20 cellular contexts compared by ENCODE assay signal in the genomic region with DNA sequence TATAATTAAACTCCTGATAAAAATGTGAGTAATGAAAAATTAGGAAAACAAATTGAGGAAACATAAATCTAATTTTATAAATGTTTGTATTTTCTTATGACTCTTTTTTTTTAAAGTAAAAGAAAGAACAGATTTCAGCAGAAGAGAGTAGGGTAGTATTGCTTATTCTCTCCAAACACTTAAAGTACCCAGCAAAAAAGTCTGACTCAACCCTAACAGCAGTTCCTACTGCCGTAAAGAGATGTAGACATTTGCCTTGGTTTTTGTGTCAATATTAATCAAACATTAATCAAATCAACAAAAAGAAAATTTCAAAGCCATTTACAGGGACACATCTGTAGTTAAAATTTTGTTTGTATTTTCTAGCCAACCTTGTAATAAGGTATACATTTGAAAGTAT.
DNase-seq lines count a peak whose midpoint lies in the region; ATAC-seq, FAIRE-seq and TF ChIP-seq lines count a peak whose summit lies in the region.
"Had no signal": no experiment of that assay in that cellular context is flagged by ENCODE, and none has a peak within 500 bp of the region (broad histone marks: within the 10 kb centered on the region; RNA-seq: fewer than 3 reads in every experiment).

No MANE protein-coding gene starts in this region.

- H3K36me3 ChIP-seq in PC-9 (ENCODE audit: low read depth) (peaks cover 5% of the 10 kb centered on the region; the same call in 1 of the 2 replicates), GM23248 (ENCODE audit: low read depth) (peaks cover 7% of the 10 kb centered on the region; the same call in 1 of the 2 replicates)
- H3K36me3 ChIP-seq: BLaER1, HAP-1 had no signal

- H3K27ac ChIP-seq in PC-9 (0 out of 2 replicates have a peak overlapping the region, but pooled peaks have one; percentile 26), GM23248 (no peak overlapping the region)
- H3K27ac ChIP-seq: 22Rv1, BLaER1, HL-60 had no signal

- H3K9me3 Mint-ChIP-seq in T-helper 2 cell treated with Interferon-gamma antibody and Interleukin-4, amounts not matched to agents 5 μg/mL and 100 μg/mL, for 36 hours: no peaks in the 10 kb centered on the region
- H3K9me3 Mint-ChIP-seq: CD14-positive monocyte; CD8-positive, alpha-beta memory T cell had no signal

- H3K79me2 ChIP-seq in PC-9 (ENCODE audit: low read depth): no peaks in the 10 kb centered on the region
- H3K79me2 ChIP-seq in GM23248 (ENCODE audit: insufficient read depth): no peaks in the 10 kb centered on the region

- no peak overlapping the region for H3K4me2 ChIP-seq in PC-9
- H3K4me2 ChIP-seq in GM23248 (ENCODE audit: unreplicated experiment): no peak overlapping the region
- H3K4me2 ChIP-seq: BLaER1 had no signal

- peaks cover 41% of the 10 kb centered on the region for H3K36me3 Mint-ChIP-seq in T-helper 2 cell treated with Interferon-gamma antibody and Interleukin-4, amounts not matched to agents 5 μg/mL and 100 μg/mL, for 36 hours (ENCODE audit: low read depth)
- H3K36me3 Mint-ChIP-seq: CD14-positive monocyte had no signal

- H3K27me3 Mint-ChIP-seq in T-helper 2 cell treated with Interferon-gamma antibody and Interleukin-4, amounts not matched to agents 5 μg/mL and 100 μg/mL, for 36 hours (ENCODE audit: low read depth): no peaks in the 10 kb centered on the region
- H3K27me3 Mint-ChIP-seq: CD8-positive, alpha-beta memory T cell had no signal

- H3K27me3 ChIP-seq in PC-9 (ENCODE audit: insufficient read depth, low read depth) (no peaks in the 10 kb centered on the region), GM23248 (replicated peaks; ENCODE audit: insufficient read depth) (no peaks in the 10 kb centered on the region)
- H3K27me3 ChIP-seq: BLaER1 had no signal

- no peak overlapping the region for H3K4me3 ChIP-seq in PC-9
- H3K4me3 ChIP-seq in GM23248: no peak overlapping the region
- H3K4me3 ChIP-seq: BLaER1, GM12878, HAP-1 had no signal

- TF ChIP-seq CTCF in PC-9 (conservative IDR thresholded peaks at IDR 0.05): no peak

- POLR2A ChIA-PET in PC-9 (lab: Charles Lee; ENCODE audit: unreplicated experiment): no interaction called here

- no peak for DNase-seq in T-helper 2 cell treated with Interferon-gamma antibody and Interleukin-4, amounts not matched to agents 5 μg/mL and 100 μg/mL, for 36 hours (ENCODE audit: low spot score)
- DNase-seq in T-helper 2 cell: no peak
- no peak for DNase-seq in PC-9
- no peak for DNase-seq in NCI-H82 (lab: John Stamatoyannopoulos, UW)
- no peak for DNase-seq in GM23248
- DNase-seq: CD8-positive, alpha-beta memory T cell; COR-L47; DMS 273 treated with DMSO at 0.1 percent for 48 hours; DMS53; DND-41; EL had no signal

- H3K4me1 ChIP-seq in PC-9 (replicated peaks; ENCODE audit: insufficient read depth): no peaks in the 10 kb centered on the region
- H3K4me1 ChIP-seq in GM23248 (ENCODE audit: insufficient read depth): peaks cover 10% of the 10 kb centered on the region
- H3K4me1 ChIP-seq: BLaER1, HAP-1 had no signal

- in situ Hi-C loops in GM23248 (cut with MboI): no loop called here

- H3K27ac Mint-ChIP-seq in T-helper 2 cell treated with Interferon-gamma antibody and Interleukin-4, amounts not matched to agents 5 μg/mL and 100 μg/mL, for 36 hours: peak overlapping the region; percentile 47
- H3K27ac Mint-ChIP-seq: CD14-positive monocyte had no signal

- peaks cover 19% of the 10 kb centered on the region for H3K4me1 Mint-ChIP-seq in T-helper 2 cell treated with Interferon-gamma antibody and Interleukin-4, amounts not matched to agents 5 μg/mL and 100 μg/mL, for 36 hours (ENCODE audit: low read depth)
- H3K4me1 Mint-ChIP-seq: CD14-positive monocyte had no signal

- BruUV-seq in PC-9 (replicated peaks; lab: Mats Ljungman, UMichigan): no TSS peak

- H3K9ac ChIP-seq in GM23248: no peak overlapping the region
- H3K9ac ChIP-seq: BLaER1 had no signal

- no peak for ATAC-seq in GM18498 (IDR thresholded peaks at IDR 0.05; ENCODE audit: unreplicated experiment)
- ATAC-seq: GM12878 had no signal

- H3K4me3 Mint-ChIP-seq in T-helper 2 cell treated with Interferon-gamma antibody and Interleukin-4, amounts not matched to agents 5 μg/mL and 100 μg/mL, for 36 hours: no peak overlapping the region
- H3K4me3 Mint-ChIP-seq: CD14-positive monocyte; CD8-positive, alpha-beta memory T cell had no signal

- H2AFZ ChIP-seq in PC-9: no peak overlapping the region
- H2AFZ ChIP-seq in GM23248: no peak overlapping the region

- no peaks in the 10 kb centered on the region for H3K9me3 ChIP-seq in PC-9 (ENCODE audit: insufficient read depth, low read depth)
- H3K9me3 ChIP-seq in GM23248 (ENCODE audit: low read depth): no peaks in the 10 kb centered on the region
- H3K9me3 ChIP-seq: BLaER1, HAP-1 had no signal

- CTCF ChIA-PET in PC-9 (lab: Charles Lee): no interaction called here

- no peaks in the 10 kb centered on the region for H4K20me1 ChIP-seq in PC-9 (ENCODE audit: insufficient read depth)
- H4K20me1 ChIP-seq in GM23248 (ENCODE audit: insufficient read depth): no peaks in the 10 kb centered on the region
- H4K20me1 ChIP-seq: BLaER1 had no signal

- peak; percentile 29 for FAIRE-seq in endometrium (lab: Jason Lieb, UNC)
- FAIRE-seq: GM12878, GM19239 had no signal

- no peaks in the 10 kb centered on the region for H3K9me2 ChIP-seq in PC-9 (ENCODE audit: insufficient read depth)
- 0 out of 2 replicates have a peak, but pooled peaks cover 5% of the 10 kb centered on the region for H3K9me2 ChIP-seq in GM23248 (ENCODE audit: insufficient read depth)

- 82 to 86% methylated on average over 1 of the region's 1 CpG for WGBS in GM23248 (ENCODE audit: low coverage in 1 of 2, low lambda C conversion rate in 2 of 2, missing lambda C conversion rate in 2 of 2), 2 experiments

- intact Hi-C loops in PC-9 (cut with micrococcal nuclease; ENCODE audit: unreplicated experiment): no loop called here

- no peaks in the 10 kb centered on the region for H3F3A ChIP-seq in PC-9 (ENCODE audit: insufficient read depth, low read depth)
- 0 out of 2 replicates have a peak, but pooled peaks cover 7% of the 10 kb centered on the region for H3F3A ChIP-seq in GM23248 (ENCODE audit: insufficient read depth)
